Comparison of ENCODE assay signal across 2 cellular contexts in genomic region chr18:10202947-10203346, GRCh38.
TF ChIP-seq lines count a peak whose summit lies in the region.

No MANE protein-coding gene starts in this region.

TF ChIP-seq in SK-N-SH, 30 proteins besides CTCF, POLR2A, EP300 and RAD21 (continued from another document):
- no peak for TF ChIP-seq REST (IDR thresholded peaks at IDR 0.05; ENCODE audit: low read depth, low read length)
- TF ChIP-seq GABPA (IDR thresholded peaks at IDR 0.05; ENCODE audit: low read depth), result no peak
- no peak for TF ChIP-seq TEAD4 (IDR thresholded peaks at IDR 0.05; ENCODE audit: borderline replicate concordance, insufficient read depth)
- no peak for TF ChIP-seq YY1 (IDR thresholded peaks at IDR 0.05; ENCODE audit: low read depth)
- TF ChIP-seq JUND (IDR thresholded peaks at IDR 0.05), result no peak
- no peak for TF ChIP-seq MAX (IDR thresholded peaks at IDR 0.05; ENCODE audit: low read depth)
- no peak for TF ChIP-seq NFIC (IDR thresholded peaks at IDR 0.05; ENCODE audit: borderline replicate concordance)
- no peak for TF ChIP-seq NRF1 (IDR thresholded peaks at IDR 0.05; ENCODE audit: low read depth, low read length)

TF ChIP-seq in SK-N-SH treated with all-trans-retinoic acid at 6 μM for 48 hours, 23 proteins besides CTCF, POLR2A, EP300 and RAD21 (continued from another document):
- TF ChIP-seq CSRNP3 (CRISPR knock-in tag; IDR thresholded peaks at IDR 0.05), result no peak
- TF ChIP-seq BACH2 (CRISPR knock-in tag; IDR thresholded peaks at IDR 0.05; ENCODE audit: borderline replicate concordance), result no peak
- TF ChIP-seq SNAI2 (CRISPR knock-in tag; IDR thresholded peaks at IDR 0.05), result no peak
- TF ChIP-seq TSHZ2 (CRISPR knock-in tag; IDR thresholded peaks at IDR 0.05), result no peak
- no peak for TF ChIP-seq ISL1 (CRISPR knock-in tag; IDR thresholded peaks at IDR 0.05)
- TF ChIP-seq CSDC2 (CRISPR knock-in tag; IDR thresholded peaks at IDR 0.05), result no peak
